Comparison of ENCODE assay signal across 9 cellular contexts in genomic region chr9:133132174-133132573, GRCh38. TPM values are rescaled to one million over a fixed set of nuclear protein-coding genes. Genes with fewer than 3 reads are reported as not detected.
DNase-seq lines count a peak whose midpoint lies in the region; ATAC-seq, FAIRE-seq and TF ChIP-seq lines count a peak whose summit lies in the region.
"Had no signal": no experiment of that assay in that cellular context is flagged by ENCODE, and none has a peak within 500 bp of the region (broad histone marks: within the 10 kb centered on the region; RNA-seq: fewer than 3 reads in every experiment).

No MANE protein-coding gene starts in this region.

- no peaks in the 10 kb centered on the region for H3K9me3 Mint-ChIP-seq in brain
- no peaks in the 10 kb centered on the region for H3K9me3 Mint-ChIP-seq in natural killer cell treated with Interleukin-12 subunit alpha and Interleukin-12 subunit beta and Interleukin-15 and Interleukin-18, amount 100 ng/mL, for 72 hours

- peaks cover 11% of the 10 kb centered on the region for H3K79me2 ChIP-seq in HepG2 (ENCODE audit: insufficient read depth, low read length)

- TF ChIP-seq RAD21 in liver (IDR thresholded peaks at IDR 0.05) (no peak), HepG2 (CRISPR knock-in tag; IDR thresholded peaks at IDR 0.05) (no peak)

- H4K20me1 ChIP-seq in HepG2 (ENCODE audit: insufficient read depth, low read length), result no peaks in the 10 kb centered on the region

- no peak overlapping the region for H2AFZ ChIP-seq in HepG2 (ENCODE audit: low read length)

- peak overlapping the region; percentile 0 to 36 for H3K27ac ChIP-seq in liver (ENCODE audit: low read depth in 1 of 2, low read length in 2 of 2)
- H3K27ac ChIP-seq in HepG2 (ENCODE audit: extremely low read length, insufficient read depth, low read length), result no peak overlapping the region
- peak overlapping the region in 1 of 4 donors; percentile 20 for H3K27ac ChIP-seq in body of pancreas

- H3K4me2 ChIP-seq in HepG2 (ENCODE audit: low read depth, low read length), result no peak overlapping the region

- BruUV-seq in HepG2 (replicated peaks; lab: Mats Ljungman, UMichigan), result no TSS peak

- 91% methylated on average over 16 of the region's 16 CpGs for WGBS in liver
- 87% methylated on average over 8 of the region's 16 CpGs for WGBS in HepG2 (ENCODE audit: low lambda C conversion rate)
- 90 to 92% methylated on average over 14 to 16 of the region's 16 CpGs for WGBS in body of pancreas, 2 donors

- H3K27me3 Mint-ChIP-seq in brain, result peaks cover 3% of the 10 kb centered on the region
- no peaks in the 10 kb centered on the region for H3K27me3 Mint-ChIP-seq in natural killer cell treated with Interleukin-12 subunit alpha and Interleukin-12 subunit beta and Interleukin-15 and Interleukin-18, amount 100 ng/mL, for 72 hours

- DNase-seq in HepG2 (ENCODE audit: low spot score) (no peak), body of pancreas (no peak), posterior vena cava (ENCODE audit: low spot score) (no peak), NCI-H524 treated with DMSO at 0.1 percent for 48 hours (lab: John Stamatoyannopoulos, UW) (no peak)
- peak; percentile 70 for DNase-seq in natural killer cell treated with Interleukin-12 subunit alpha and Interleukin-12 subunit beta and Interleukin-15 and Interleukin-18, amount 100 ng/mL, for 72 hours (ENCODE audit: low spot score)
- no peak for DNase-seq in activated effector memory CD4-positive, alpha-beta T cell treated with anti-CD3 and anti-CD28 coated beads, Interleukin-2, amount 50 U/mL, for 16 hours
- DNase-seq: occipital lobe had no signal

- ATAC-seq in HepG2, result no peak
- no peak for ATAC-seq in natural killer cell treated with Interleukin-12 subunit alpha and Interleukin-12 subunit beta and Interleukin-15 and Interleukin-18, amount 100 ng/mL, for 72 hours
- no peak for ATAC-seq in body of pancreas

- H3K9ac ChIP-seq in liver (ENCODE audit: low read depth in 1 of 2, low read length in 2 of 2) (no peak overlapping the region), HepG2 (ENCODE audit: insufficient read depth, low read depth, low read length) (no peak overlapping the region; the same call in 1 of the 2 replicates)

- no peaks in the 10 kb centered on the region for H3K27me3 ChIP-seq in liver (ENCODE audit: control insufficient read depth in 4 of 4, insufficient read depth in 4 of 4, low read length in 3 of 4)
- H3K27me3 ChIP-seq in HepG2 (ENCODE audit: control insufficient read depth in 1 of 2, insufficient read depth in 2 of 2, low read length in 2 of 2), result no peaks in the 10 kb centered on the region
- no peaks in the 10 kb centered on the region for H3K27me3 ChIP-seq in body of pancreas

- in situ Hi-C loops in HepG2 (cut with HindIII; ENCODE audit: extremely low pct_ligation_motif_present, low pct_unique_long_range_greater_than_20kb), result no loop called here

- FAIRE-seq in HepG2 (lab: Jason Lieb, UNC), result no peak

- H3K36me3 ChIP-seq in liver (ENCODE audit: control insufficient read depth in 4 of 4, insufficient read depth in 3 of 4, low read depth in 1 of 4, low read length in 3 of 4), result no peaks in the 10 kb centered on the region
- H3K36me3 ChIP-seq in HepG2 (replicated peaks in 1 of 2; ENCODE audit: control insufficient read depth in 1 of 2, insufficient read depth in 2 of 2, low read length in 2 of 2), result no peaks in the 10 kb centered on the region; a peak in 1 of 5 replicates
- no peaks in the 10 kb centered on the region for H3K36me3 ChIP-seq in body of pancreas (replicated peaks in 1 of 2; ENCODE audit: insufficient read depth in 1 of 2, low read depth in 2 of 2)

- intact Hi-C loops in HepG2 (cut with micrococcal nuclease; ENCODE audit: unreplicated experiment) (no loop called here), body of pancreas (cut with DNase I) (no loop called here), posterior vena cava (cut with DNase I) (no loop called here)

- H3K4me1 Mint-ChIP-seq in brain, result peaks cover 54% of the 10 kb centered on the region
- peaks cover 69 to 70% of the 10 kb centered on the region in 2 donors for H3K4me1 Mint-ChIP-seq in natural killer cell treated with Interleukin-12 subunit alpha and Interleukin-12 subunit beta and Interleukin-15 and Interleukin-18, amount 100 ng/mL, for 72 hours (ENCODE audit: low read depth in 2 of 2)

- no peak overlapping the region for H3K4me3 ChIP-seq in liver (ENCODE audit: low read depth in 1 of 3, low read length in 3 of 3)
- H3K4me3 ChIP-seq in HepG2 (replicated peaks in 1 of 3; ENCODE audit: insufficient read depth in 1 of 3, low read depth in 2 of 3, low read length in 3 of 3), result no peak overlapping the region
- no peak overlapping the region for H3K4me3 ChIP-seq in body of pancreas

- H3K27ac Mint-ChIP-seq in brain, result peak overlapping the region; percentile 67 to 99 (median 85)
- peak overlapping the region; percentile 90 to 98 for H3K27ac Mint-ChIP-seq in natural killer cell treated with Interleukin-12 subunit alpha and Interleukin-12 subunit beta and Interleukin-15 and Interleukin-18, amount 100 ng/mL, for 72 hours

- CTCF ChIA-PET in HepG2 (lab: Yijun Ruan, JAX; ENCODE audit: low intra/inter-chr PET ratio, low total read pairs), result no interaction called here

- H3K4me1 ChIP-seq in liver (ENCODE audit: control insufficient read depth in 4 of 4, insufficient read depth in 4 of 4, low read length in 3 of 4) (peaks cover 10 to 31% (median 21%) of the 10 kb centered on the region in 4 donors), HepG2 (ENCODE audit: insufficient read depth, low read length) (peaks cover 31% of the 10 kb centered on the region), body of pancreas (peaks cover 71% of the 10 kb centered on the region)

- TF ChIP-seq CTCF in liver (IDR thresholded peaks at IDR 0.05; ENCODE audit: low read depth, low read length, missing input control), result no peak
- no peak for TF ChIP-seq CTCF in HepG2 (CRISPR knock-in tag; IDR thresholded peaks at IDR 0.05)
- TF ChIP-seq CTCF in brain (conservative IDR thresholded peaks at IDR 0.05), result no peak
- TF ChIP-seq CTCF in body of pancreas (IDR thresholded peaks at IDR 0.05), result no peak

- TF ChIP-seq EP300 in HepG2 (IDR thresholded peaks at IDR 0.05; ENCODE audit: low read depth in 2 of 2, low read length in 2 of 2), result no peak
- TF ChIP-seq EP300 in HepG2 (CRISPR knock-in tag; IDR thresholded peaks at IDR 0.05; ENCODE audit: borderline replicate concordance), result no peak

- peak overlapping the region in 1 of 5 experiments; percentile 28 for H3K4me3 Mint-ChIP-seq in brain
- peak overlapping the region; percentile 84 for H3K4me3 Mint-ChIP-seq in natural killer cell treated with Interleukin-12 subunit alpha and Interleukin-12 subunit beta and Interleukin-15 and Interleukin-18, amount 100 ng/mL, for 72 hours

- POLR2A ChIA-PET in HepG2 (lab: Yijun Ruan, JAX), result interaction anchor here (1.5 to 2.4 kb wide), 3 partner anchors 17 to 102 kb away, joined by 3 to 9 read pairs (median 9); partner anchors contain the start of gene GTF3C5

- H3K9me3 ChIP-seq in liver (ENCODE audit: control insufficient read depth in 4 of 4, low read length in 3 of 4) (no peaks in the 10 kb centered on the region), HepG2 (ENCODE audit: low read length) (no peaks in the 10 kb centered on the region), body of pancreas (no peaks in the 10 kb centered on the region)

- TF ChIP-seq POLR2A in HepG2 (IDR thresholded peaks at IDR 0.05; ENCODE audit: insufficient read depth in 1 of 2, low read depth in 2 of 2, low read length in 2 of 2), result no peak
- no peak for TF ChIP-seq POLR2A in body of pancreas (IDR thresholded peaks at IDR 0.05)

- H3K36me3 Mint-ChIP-seq in brain, result peaks cover 11% of the 10 kb centered on the region
- H3K36me3 Mint-ChIP-seq in natural killer cell treated with Interleukin-12 subunit alpha and Interleukin-12 subunit beta and Interleukin-15 and Interleukin-18, amount 100 ng/mL, for 72 hours, result peaks cover 5% of the 10 kb centered on the region

RNA-seq across cellular contexts. Expression of gene RALGDS, which starts 11.1 kb away (rescaled TPM):
- total RNA-seq in liver (10 to 100 TPM in 1 of 2 donors, 1 to 10 TPM in 1; 9.5 to 19.0 TPM), HepG2 (2016; rRNA removed; fragmentation: Illumina TruSeq; extraction: Trizol) (8.8 and 12.9 TPM in 2 replicates), body of pancreas (10 to 100 TPM; 27.8 to 64.6 TPM), posterior vena cava (10 to 100 TPM; 27.6 to 28.3 TPM)
- polyA plus RNA-seq in liver (1 to 10 TPM; 1.3 to 5.0 TPM), HepG2 (2011; rRNA removed) (25.5 and 28.8 TPM in 2 replicates), brain (ENCODE audit: insufficient read depth, low read depth, low replicate concordance) (168 TPM)
- 4.2 and 5.7 TPM in 2 replicates for total RNA-seq in HepG2 (2016; cell fraction: cytosol; rRNA removed; fragmentation: Illumina TruSeq; extraction: Trizol; ENCODE audit: low read depth)
- total RNA-seq in HepG2 (2016; cell fraction: insoluble cytoplasmic fraction; rRNA removed; fragmentation: Illumina TruSeq; extraction: Trizol), result 7.3 and 12.1 TPM in 2 replicates
- total RNA-seq in HepG2 (2016; cell fraction: membrane; rRNA removed; fragmentation: Illumina TruSeq; extraction: Trizol), result 15.5 and 15.7 TPM in 2 replicates
- 10.4 and 11.0 TPM in 2 replicates for total RNA-seq in HepG2 (2016; cell fraction: nucleus; rRNA removed; fragmentation: Illumina TruSeq; extraction: Trizol)
- polyA plus RNA-seq in HepG2 (2011; cell fraction: cytosol; rRNA removed), result 14.9 and 17.8 TPM in 2 replicates
- 104 and 131 TPM in 2 replicates for polyA plus RNA-seq in HepG2 (2011; cell fraction: nucleus; rRNA removed)
- 12.0 and 15.7 TPM in 2 replicates for polyA plus RNA-seq in HepG2 (2012)
- polyA plus RNA-seq in HepG2 (2016; cell fraction: cytosol; fragmentation: Illumina TruSeq; extraction: Trizol; ENCODE audit: low read depth), result 4.1 and 4.2 TPM in 2 replicates
- polyA plus RNA-seq in HepG2 (2016; cell fraction: insoluble cytoplasmic fraction; fragmentation: Illumina TruSeq; extraction: Trizol; ENCODE audit: low read depth), result 8.9 and 12.0 TPM in 2 replicates
- 11.6 and 12.4 TPM in 2 replicates for polyA plus RNA-seq in HepG2 (2016; cell fraction: membrane; fragmentation: Illumina TruSeq; extraction: Trizol; ENCODE audit: low read depth)
- 28.7 and 31.3 TPM in 2 replicates for polyA plus RNA-seq in HepG2 (2016; cell fraction: nucleus; fragmentation: Illumina TruSeq; extraction: Trizol; ENCODE audit: insufficient read depth, low read depth)
- 20.8 and 24.6 TPM in 2 replicates for polyA minus RNA-seq in HepG2 (2011; rRNA and poly(A)+ RNA removed; ENCODE audit: low replicate concordance)
- polyA minus RNA-seq in HepG2 (2011; cell fraction: cytosol; rRNA and poly(A)+ RNA removed), result 4.8 and 5.6 TPM in 2 replicates
- 17.0 and 17.4 TPM in 2 replicates for polyA minus RNA-seq in HepG2 (2011; cell fraction: nucleus; rRNA and poly(A)+ RNA removed)
- total RNA-seq in natural killer cell treated with Interleukin-12 subunit alpha and Interleukin-12 subunit beta and Interleukin-15 and Interleukin-18, amount 100 ng/mL, for 72 hours, result 100 to 1,000 TPM; 138 to 159 TPM

RNA-seq across cellular contexts. Expression of gene GBGT1, which starts 31.5 kb away (rescaled TPM):
- total RNA-seq in liver, result 10 to 100 TPM in 1 of 2 donors, 1 to 10 TPM in 1; 3.4 to 25.7 TPM
- polyA plus RNA-seq in liver, result 1 to 10 TPM in 1 of 2 donors, under 1 TPM in 1; 0.33 to 1.2 TPM
- not detected in 2 replicates for total RNA-seq in HepG2 (2016; rRNA removed; fragmentation: Illumina TruSeq; extraction: Trizol)
- total RNA-seq in HepG2 (2016; cell fraction: cytosol; rRNA removed; fragmentation: Illumina TruSeq; extraction: Trizol; ENCODE audit: low read depth), result 0.10 TPM in 1 of 2 replicates, not detected in the other
- total RNA-seq in HepG2 (2016; cell fraction: insoluble cytoplasmic fraction; rRNA removed; fragmentation: Illumina TruSeq; extraction: Trizol), result not detected in 2 replicates
- total RNA-seq in HepG2 (2016; cell fraction: membrane; rRNA removed; fragmentation: Illumina TruSeq; extraction: Trizol), result not detected in 2 replicates
- not detected in 2 replicates for total RNA-seq in HepG2 (2016; cell fraction: nucleus; rRNA removed; fragmentation: Illumina TruSeq; extraction: Trizol)
- not detected in 2 replicates for polyA plus RNA-seq in HepG2 (2011; rRNA removed)
- polyA plus RNA-seq in HepG2 (2011; cell fraction: cytosol; rRNA removed), result not detected in 2 replicates
- polyA plus RNA-seq in HepG2 (2011; cell fraction: nucleus; rRNA removed), result not detected in 2 replicates
- polyA plus RNA-seq in HepG2 (2012), result not detected in 2 replicates
- not detected in 2 replicates for polyA plus RNA-seq in HepG2 (2016; cell fraction: cytosol; fragmentation: Illumina TruSeq; extraction: Trizol; ENCODE audit: low read depth)
- polyA plus RNA-seq in HepG2 (2016; cell fraction: insoluble cytoplasmic fraction; fragmentation: Illumina TruSeq; extraction: Trizol; ENCODE audit: low read depth), result not detected in 2 replicates
- polyA plus RNA-seq in HepG2 (2016; cell fraction: membrane; fragmentation: Illumina TruSeq; extraction: Trizol; ENCODE audit: low read depth), result not detected in 2 replicates
- polyA plus RNA-seq in HepG2 (2016; cell fraction: nucleus; fragmentation: Illumina TruSeq; extraction: Trizol; ENCODE audit: insufficient read depth, low read depth), result not detected in 2 replicates
- polyA minus RNA-seq in HepG2 (2011; rRNA and poly(A)+ RNA removed; ENCODE audit: low replicate concordance), result not detected in 2 replicates
- polyA minus RNA-seq in HepG2 (2011; cell fraction: cytosol; rRNA and poly(A)+ RNA removed), result not detected in 2 replicates
- polyA minus RNA-seq in HepG2 (2011; cell fraction: nucleus; rRNA and poly(A)+ RNA removed), result not detected in 2 replicates
- polyA plus RNA-seq in brain (ENCODE audit: insufficient read depth, low read depth, low replicate concordance), result 6.6 TPM
- 1 to 10 TPM; 4.1 to 7.2 TPM for total RNA-seq in natural killer cell treated with Interleukin-12 subunit alpha and Interleukin-12 subunit beta and Interleukin-15 and Interleukin-18, amount 100 ng/mL, for 72 hours
- 1 to 10 TPM; 5.4 to 9.2 TPM for total RNA-seq in body of pancreas
- total RNA-seq in posterior vena cava, result 10 to 100 TPM; 14.2 to 19.9 TPM
